Comparison of ENCODE assay signal across 13 cellular contexts in genomic region chr18:48838166-48838775, GRCh38.
DNase-seq lines count a peak whose midpoint lies in the region; ATAC-seq, FAIRE-seq and TF ChIP-seq lines count a peak whose summit lies in the region.
"Had no signal": no experiment of that assay in that cellular context is flagged by ENCODE, and none has a peak within 500 bp of the region (broad histone marks: within the 10 kb centered on the region; RNA-seq: fewer than 3 reads in every experiment).

No MANE protein-coding gene starts in this region.

- H3K9ac ChIP-seq in astrocyte (ENCODE audit: low read length), result peak overlapping the region; percentile 63

- peaks cover 58% of the 10 kb centered on the region for H3K4me1 ChIP-seq in astrocyte (ENCODE audit: insufficient read depth, low read length)

- H3K27ac ChIP-seq in astrocyte (ENCODE audit: low read depth, low read length), result peak overlapping the region; percentile 59

- no peaks in the 10 kb centered on the region for H3K27me3 Mint-ChIP-seq in stimulated activated naive CD8-positive, alpha-beta T cell treated with anti-CD3 and anti-CD28 coated beads, Interleukin-15, Interleukin-2, amounts not matched to agents 100 ng/mL and 50 ng/mL, for 24 hours
- no peaks in the 10 kb centered on the region for H3K27me3 Mint-ChIP-seq in stimulated activated naive CD8-positive, alpha-beta T cell treated with anti-CD3 and anti-CD28 coated beads, Interleukin-15, amount 100 ng/mL, for 72 hours
- H3K27me3 Mint-ChIP-seq in astrocyte (ENCODE audit: low read depth, unreplicated experiment), result no peaks in the 10 kb centered on the region
- no peaks in the 10 kb centered on the region for H3K27me3 Mint-ChIP-seq in mesothelial cell of epicardium (ENCODE audit: low read depth)
- H3K27me3 Mint-ChIP-seq: activated naive CD4-positive, alpha-beta T cell treated with anti-CD3 and anti-CD28 coated beads, Interleukin-2, amount 50 U/mL, for 24 hours had no signal

- H3K79me2 ChIP-seq in astrocyte (ENCODE audit: insufficient read depth, low read length), result no peaks in the 10 kb centered on the region

- H3K27ac Mint-ChIP-seq in stimulated activated naive CD8-positive, alpha-beta T cell treated with anti-CD3 and anti-CD28 coated beads, Interleukin-15, Interleukin-2, amounts not matched to agents 100 ng/mL and 50 ng/mL, for 24 hours, result peak overlapping the region; percentile 16
- peak overlapping the region in 1 of 2 donors; percentile 92 for H3K27ac Mint-ChIP-seq in stimulated activated naive CD8-positive, alpha-beta T cell treated with anti-CD3 and anti-CD28 coated beads, Interleukin-15, amount 100 ng/mL, for 72 hours
- peak overlapping the region; percentile 82 for H3K27ac Mint-ChIP-seq in astrocyte (ENCODE audit: unreplicated experiment)
- peak overlapping the region; percentile 84 for H3K27ac Mint-ChIP-seq in mesothelial cell of epicardium

- H4K20me1 ChIP-seq in astrocyte (ENCODE audit: insufficient read depth, low read length), result no peaks in the 10 kb centered on the region

- no peak overlapping the region for H3K4me3 Mint-ChIP-seq in stimulated activated naive CD8-positive, alpha-beta T cell treated with anti-CD3 and anti-CD28 coated beads, Interleukin-15, Interleukin-2, amounts not matched to agents 100 ng/mL and 50 ng/mL, for 24 hours
- H3K4me3 Mint-ChIP-seq in stimulated activated naive CD8-positive, alpha-beta T cell treated with anti-CD3 and anti-CD28 coated beads, Interleukin-15, amount 100 ng/mL, for 72 hours, result no peak overlapping the region
- no peak overlapping the region for H3K4me3 Mint-ChIP-seq in astrocyte (ENCODE audit: unreplicated experiment)
- H3K4me3 Mint-ChIP-seq in mesothelial cell of epicardium, result no peak overlapping the region

- H3K4me1 Mint-ChIP-seq in stimulated activated naive CD8-positive, alpha-beta T cell treated with anti-CD3 and anti-CD28 coated beads, Interleukin-15, Interleukin-2, amounts not matched to agents 100 ng/mL and 50 ng/mL, for 24 hours (ENCODE audit: low read depth), result peaks cover 86% of the 10 kb centered on the region
- H3K4me1 Mint-ChIP-seq in stimulated activated naive CD8-positive, alpha-beta T cell treated with anti-CD3 and anti-CD28 coated beads, Interleukin-15, amount 100 ng/mL, for 72 hours, result peaks cover 96% of the 10 kb centered on the region
- H3K4me1 Mint-ChIP-seq in astrocyte (ENCODE audit: low read depth, unreplicated experiment) (peaks cover 67% of the 10 kb centered on the region), mesothelial cell of epicardium (peaks cover 85% of the 10 kb centered on the region)

- TF ChIP-seq CTCF in astrocyte (IDR thresholded peaks at IDR 0.05; ENCODE audit: insufficient read depth, low read depth, low read length) (no peak), mesothelial cell of epicardium (IDR thresholded peaks at IDR 0.05; ENCODE audit: unreplicated experiment) (no peak)

- no peaks in the 10 kb centered on the region for H3K9me3 Mint-ChIP-seq in stimulated activated naive CD8-positive, alpha-beta T cell treated with anti-CD3 and anti-CD28 coated beads, Interleukin-15, Interleukin-2, amounts not matched to agents 100 ng/mL and 50 ng/mL, for 24 hours
- no peaks in the 10 kb centered on the region for H3K9me3 Mint-ChIP-seq in stimulated activated naive CD8-positive, alpha-beta T cell treated with anti-CD3 and anti-CD28 coated beads, Interleukin-15, amount 100 ng/mL, for 72 hours
- peaks cover 2% of the 10 kb centered on the region for H3K9me3 Mint-ChIP-seq in astrocyte (ENCODE audit: unreplicated experiment)
- H3K9me3 Mint-ChIP-seq in mesothelial cell of epicardium, result no peaks in the 10 kb centered on the region
- H3K9me3 Mint-ChIP-seq: activated naive CD4-positive, alpha-beta T cell treated with anti-CD3 and anti-CD28 coated beads, Interleukin-2, amount 50 U/mL, for 24 hours had no signal

- no peak overlapping the region for H3K4me3 ChIP-seq in astrocyte (ENCODE audit: insufficient read depth, low read depth, low read length)
- H3K4me3 ChIP-seq: left lung had no signal

- no peaks in the 10 kb centered on the region for H3K27me3 ChIP-seq in astrocyte (ENCODE audit: insufficient read depth, low read length)
- H3K27me3 ChIP-seq: left lung had no signal

- H3K4me2 ChIP-seq in astrocyte (ENCODE audit: low read length), result peak overlapping the region; percentile 53

- no peak for FAIRE-seq in astrocyte (lab: Jason Lieb, UNC)

- ATAC-seq in stimulated activated naive CD8-positive, alpha-beta T cell treated with anti-CD3 and anti-CD28 coated beads, Interleukin-15, amount 100 ng/mL, for 72 hours, result no peak
- ATAC-seq in HG02973 (IDR thresholded peaks at IDR 0.05; ENCODE audit: unreplicated experiment), result no peak
- ATAC-seq: left lung had no signal

- no peak overlapping the region for H2AFZ ChIP-seq in astrocyte (ENCODE audit: low read depth, low read length)

- DNase-seq in stimulated activated naive CD8-positive, alpha-beta T cell treated with anti-CD3 and anti-CD28 coated beads, Interleukin-15, amount 100 ng/mL, for 72 hours, result no peak
- no peak for DNase-seq in astrocyte (ENCODE audit: low read depth)
- no peak for DNase-seq in mesothelial cell of epicardium (ENCODE audit: low spot score in 2 of 2, unreplicated experiment in 2 of 2)
- no peak for DNase-seq in NK-92 (lab: John Stamatoyannopoulos, UW; ENCODE audit: unreplicated experiment)
- no peak for DNase-seq in activated gamma-delta T cell treated with Interleukin-2 at 50 U/mL for 16 hours
- no peak for DNase-seq in EL
- DNase-seq: activated CD4-positive, alpha-beta T cell treated with anti-CD3 and anti-CD28 coated beads, Interleukin-2, amount 50 U/mL, for 4 hours; effector CD8-positive, alpha-beta T cell; left lung; occipital lobe had no signal

- H3K36me3 Mint-ChIP-seq in stimulated activated naive CD8-positive, alpha-beta T cell treated with anti-CD3 and anti-CD28 coated beads, Interleukin-15, Interleukin-2, amounts not matched to agents 100 ng/mL and 50 ng/mL, for 24 hours (ENCODE audit: low read depth), result no peaks in the 10 kb centered on the region
- H3K36me3 Mint-ChIP-seq in astrocyte (ENCODE audit: low read depth, unreplicated experiment) (peaks cover 13% of the 10 kb centered on the region), mesothelial cell of epicardium (no peaks in the 10 kb centered on the region)
- H3K36me3 Mint-ChIP-seq: activated naive CD4-positive, alpha-beta T cell treated with anti-CD3 and anti-CD28 coated beads, Interleukin-2, amount 50 U/mL, for 24 hours had no signal

- no peaks in the 10 kb centered on the region for H3K36me3 ChIP-seq in astrocyte (ENCODE audit: insufficient read depth, low read length)
- H3K36me3 ChIP-seq: left lung had no signal

- no peaks in the 10 kb centered on the region for H3K9me3 ChIP-seq in astrocyte (ENCODE audit: insufficient read depth, low read depth, low read length)
- H3K9me3 ChIP-seq: left lung had no signal
